Comparison of ENCODE assay signal across 8 cellular contexts in the genomic region with DNA sequence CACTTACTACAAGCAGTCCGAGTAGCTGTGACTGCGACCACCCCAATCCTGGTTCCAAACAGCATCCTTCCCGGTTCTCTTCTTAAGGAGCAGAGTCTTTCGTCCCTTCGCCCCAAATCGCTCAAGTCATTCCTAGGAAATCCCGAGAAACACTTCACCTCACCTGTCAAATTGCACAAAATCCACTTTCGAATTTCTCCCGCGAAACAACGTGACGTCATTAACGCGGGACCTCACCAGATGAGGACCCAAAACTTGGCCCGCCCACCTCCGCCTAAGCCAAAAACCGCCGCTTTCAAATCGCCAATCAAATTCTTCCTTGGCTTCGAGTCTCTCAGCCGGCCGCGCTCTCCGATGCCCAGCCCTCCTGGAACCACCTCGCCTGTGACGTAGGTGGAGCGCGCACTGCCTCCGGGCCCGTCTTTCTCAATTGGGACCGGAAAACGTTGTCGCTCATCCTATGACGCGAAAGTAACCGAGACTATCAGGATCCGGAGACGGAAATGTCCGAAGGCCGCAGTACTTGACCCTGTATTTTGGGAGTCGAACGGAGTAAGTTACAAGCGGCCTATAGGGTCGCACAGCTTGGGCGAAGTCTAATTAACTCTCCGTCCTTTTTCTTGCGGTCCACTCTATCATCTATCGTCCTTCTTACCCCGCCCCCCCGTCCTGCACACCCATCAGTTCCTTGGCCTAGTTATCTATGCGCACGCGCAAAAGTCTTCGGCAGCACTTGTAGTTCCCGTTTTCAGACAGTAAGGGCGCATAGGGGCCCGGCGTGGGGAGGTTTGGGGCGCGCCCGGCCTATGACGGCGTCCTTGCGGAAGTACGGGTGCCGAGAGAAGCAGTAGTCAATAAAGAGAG. TPM values are rescaled to one million over a fixed set of nuclear protein-coding genes. Genes with fewer than 3 reads are reported as not detected.
A peak's percentile ranks its signal among the peaks of the same experiment; 100 is the strongest.
DNase-seq lines count a peak whose midpoint lies in the region; ATAC-seq, FAIRE-seq and TF ChIP-seq lines count a peak whose summit lies in the region.

A gene (plus strand): TSS at position 456 of the 864 bp plus-strand sequence. CDS start 7,527 bp downstream, outside the sequence.
A gene with protein sequence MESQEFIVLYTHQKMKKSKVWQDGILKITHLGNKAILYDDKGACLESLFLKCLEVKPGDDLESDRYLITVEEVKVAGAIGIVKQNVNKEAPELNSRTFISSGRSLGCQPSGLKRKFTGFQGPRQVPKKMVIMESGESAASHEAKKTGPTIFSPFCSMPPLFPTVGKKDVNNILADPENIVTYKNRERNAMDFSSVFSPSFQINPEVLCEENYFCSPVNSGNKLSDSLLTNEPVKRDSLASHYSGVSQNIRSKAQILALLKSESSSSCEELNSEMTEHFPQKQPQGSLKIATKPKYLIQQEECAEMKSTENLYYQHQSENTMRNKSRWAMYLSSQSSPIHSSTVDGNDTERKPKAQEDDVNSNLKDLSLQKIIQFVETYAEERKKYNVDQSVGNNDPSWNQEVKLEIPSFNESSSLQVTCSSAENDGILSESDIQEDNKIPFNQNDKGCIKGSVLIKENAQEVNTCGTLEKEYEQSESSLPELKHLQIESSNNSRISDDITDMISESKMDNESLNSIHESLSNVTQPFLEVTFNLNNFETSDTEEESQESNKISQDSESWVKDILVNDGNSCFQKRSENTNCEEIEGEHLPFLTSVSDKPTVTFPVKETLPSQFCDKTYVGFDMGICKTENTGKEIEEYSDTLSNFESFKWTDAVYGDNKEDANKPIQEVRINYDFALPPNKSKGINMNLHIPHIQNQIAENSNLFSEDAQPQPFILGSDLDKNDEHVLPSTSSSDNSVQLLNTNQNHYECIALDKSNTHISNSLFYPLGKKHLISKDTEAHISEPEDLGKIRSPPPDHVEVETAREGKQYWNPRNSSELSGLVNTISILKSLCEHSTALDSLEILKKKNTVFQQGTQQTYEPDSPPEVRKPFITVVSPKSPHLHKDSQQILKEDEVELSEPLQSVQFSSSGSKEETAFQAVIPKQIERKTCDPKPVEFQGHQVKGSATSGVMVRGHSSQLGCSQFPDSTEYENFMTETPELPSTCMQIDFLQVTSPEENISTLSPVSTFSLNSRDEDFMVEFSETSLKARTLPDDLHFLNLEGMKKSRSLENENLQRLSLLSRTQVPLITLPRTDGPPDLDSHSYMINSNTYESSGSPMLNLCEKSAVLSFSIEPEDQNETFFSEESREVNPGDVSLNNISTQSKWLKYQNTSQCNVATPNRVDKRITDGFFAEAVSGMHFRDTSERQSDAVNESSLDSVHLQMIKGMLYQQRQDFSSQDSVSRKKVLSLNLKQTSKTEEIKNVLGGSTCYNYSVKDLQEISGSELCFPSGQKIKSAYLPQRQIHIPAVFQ (N-terminal part only) (minus strand): TSS at position 222 of the 864 bp plus-strand sequence. CDS start 3,733 bp downstream, outside the sequence.

- intact Hi-C loops in colonic mucosa (cut with DNase I), result no loop called here
- intact Hi-C loops in left colon (cut with DNase I, micrococcal nuclease), result no loop called here

- H4K20me1 ChIP-seq in BLaER1, result no peaks in the 10 kb centered on the region; the same call in 1 of the 2 replicates

- peak within 1 kb of the TSS; percentile 97 for H3K27ac ChIP-seq in BLaER1
- peak within 1 kb of the TSS; percentile 85 for H3K27ac ChIP-seq in colonic mucosa

- FAIRE-seq in GM19239 (lab: Jason Lieb, UNC), result peak; percentile 98

- H3K4me3 ChIP-seq in BLaER1 (peak within 1 kb of the TSS; percentile 81), colonic mucosa (peak within 1 kb of the TSS; percentile 52)

- peaks cover 38% of the 10 kb centered on the region for H3K4me1 ChIP-seq in BLaER1
- no peaks in the 10 kb centered on the region for H3K4me1 ChIP-seq in colonic mucosa

- peak; percentile 91 for ATAC-seq in HG03457 (IDR thresholded peaks at IDR 0.05; ENCODE audit: unreplicated experiment)
- ATAC-seq in left colon, result peak; percentile 97

- H3K9me3 ChIP-seq in BLaER1 (no peaks in the 10 kb centered on the region), colonic mucosa (no peaks in the 10 kb centered on the region)

- H3K27me3 ChIP-seq in BLaER1 (no peaks in the 10 kb centered on the region), colonic mucosa (no peaks in the 10 kb centered on the region)

- H3K9ac ChIP-seq in BLaER1 (peak within 1 kb of the TSS; percentile 91), colonic mucosa (ENCODE audit: low read depth in 2 of 2, low read length in 2 of 2) (peak within 1 kb of the TSS; percentile 53 to 92)

- H3K4me2 ChIP-seq in BLaER1, result peak within 1 kb of the TSS; percentile 85

- DNase-seq in GM19239 (ENCODE audit: insufficient read length, low spot score), result peak; percentile 62
- peak; percentile 70 for DNase-seq in NCI-H524 treated with DMSO at 0.1 percent for 48 hours (lab: John Stamatoyannopoulos, UW)
- DNase-seq in activated CD4-positive, alpha-beta T cell treated with anti-CD3 and anti-CD28 coated beads for 48 hours, result peak; percentile 98
- DNase-seq in colonic mucosa, result peak; percentile 99
- DNase-seq in left colon, result peak; percentile 98 to 99
- DNase-seq in stimulated activated CD4-positive, alpha-beta T cell treated with anti-CD3 and anti-CD28 coated beads, Interleukin-1b, Interleukin-23, amount 100 ng/mL, for 48 hours, result peak; percentile 98

- H3K36me3 ChIP-seq in BLaER1 (peaks cover 5% of the 10 kb centered on the region; the same call in 1 of the 2 replicates), colonic mucosa (no peaks in the 10 kb centered on the region)

- peak; percentile 85 for TF ChIP-seq CTCF in colonic mucosa (IDR thresholded peaks at IDR 0.05)

RNA-seq across cellular contexts. Expression of the first gene that starts in this region (rescaled TPM):
- total RNA-seq in colonic mucosa, result 10 to 100 TPM; 35.3 to 36.1 TPM
- 10 to 100 TPM; 36.8 to 43.4 TPM for total RNA-seq in left colon

RNA-seq across cellular contexts. Expression of the second gene that starts in this region (rescaled TPM):
- 10 to 100 TPM in 1 of 2 donors, 1 to 10 TPM in 1; 3.4 to 11.4 TPM for total RNA-seq in colonic mucosa
- total RNA-seq in left colon, result 1 to 10 TPM; 2.0 to 4.1 TPM

Comparison
In these comparisons a context has a peak if more than half of its experiments do, and no peak if none do; other contexts are left out.
1. Peak in every context shown above with its lines: DNase-seq, ATAC-seq, H3K4me3 ChIP-seq and H3K27ac ChIP-seq.